Comparison of ENCODE assay signal across 20 cellular contexts in the genomic region with DNA sequence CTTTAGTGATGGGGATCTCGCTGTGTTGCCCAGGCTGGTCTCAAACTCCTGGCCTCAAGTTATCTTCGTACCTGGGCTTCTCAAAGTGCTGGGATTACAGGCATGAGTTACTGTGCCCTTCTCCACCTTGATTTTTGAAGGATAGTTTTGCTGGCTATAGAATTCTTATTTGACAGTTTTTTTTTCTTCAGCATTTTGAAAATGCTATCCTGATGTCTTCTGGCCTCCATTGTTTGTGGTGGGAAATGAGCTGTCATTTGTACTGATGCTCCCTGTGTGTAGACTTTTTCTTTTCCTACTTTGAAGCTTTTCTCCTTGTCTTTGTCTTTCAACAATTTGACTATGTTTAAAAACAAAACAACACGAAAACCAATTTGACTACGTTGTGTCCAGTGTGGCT. TPM values are rescaled to one million over a fixed set of nuclear protein-coding genes. Genes with fewer than 3 reads are reported as not detected.
"Had no signal": no experiment of that assay in that cellular context is flagged by ENCODE, and none has a peak within 500 bp of the region (broad histone marks: within the 10 kb centered on the region; RNA-seq: fewer than 3 reads in every experiment).

No MANE protein-coding gene starts in this region.

- H3K9me3 ChIP-seq: body of pancreas, psoas muscle had no signal

- H3K27me3 Mint-ChIP-seq: activated CD4-positive, alpha-beta T cell treated with anti-CD3 and anti-CD28 coated beads, Interleukin-2, amount 10 ng/mL, durations not matched to agents 7 days and 5 days; activated naive CD8-positive, alpha-beta T cell; central memory CD8-positive, alpha-beta T cell; T-helper 17 cell had no signal

- H3K4me3 ChIP-seq: body of pancreas, coronary artery, heart right ventricle, psoas muscle had no signal

- H3K36me3 ChIP-seq: heart right ventricle had no signal

- H3K27me3 ChIP-seq: body of pancreas, heart right ventricle had no signal

- H3K4me1 ChIP-seq: psoas muscle had no signal

- H3K27ac ChIP-seq: body of pancreas, coronary artery, heart right ventricle, psoas muscle had no signal

- H3K4me3 Mint-ChIP-seq: activated CD4-positive, alpha-beta T cell treated with anti-CD3 and anti-CD28 coated beads, Interleukin-2, amount 10 ng/mL, durations not matched to agents 7 days and 5 days; activated naive CD8-positive, alpha-beta T cell; central memory CD8-positive, alpha-beta T cell; neural crest cell; T-helper 17 cell had no signal

- ATAC-seq: body of pancreas, heart right ventricle, psoas muscle, sciatic nerve, T-helper 17 cell had no signal

- H3K4me1 Mint-ChIP-seq: neural crest cell, T-helper 17 cell had no signal

- DNase-seq: activated CD4-positive, alpha-beta T cell treated with anti-CD3 and anti-CD28 coated beads, Interleukin-2, amount 10 ng/mL, durations not matched to agents 7 days and 5 days; activated CD8-positive, alpha-beta memory T cell treated with anti-CD3 and anti-CD28 coated beads, Interleukin-2, amount 50 U/mL, for 48 hours; activated gamma-delta T cell treated with Interleukin-2 at 50 U/mL for 16 hours; amniotic stem cell; body of pancreas; heart right ventricle; midbrain; psoas muscle; T-helper 17 cell had no signal

- FAIRE-seq: frontal cortex had no signal

- H3K27ac Mint-ChIP-seq: activated CD4-positive, alpha-beta T cell treated with anti-CD3 and anti-CD28 coated beads, Interleukin-2, amount 10 ng/mL, durations not matched to agents 7 days and 5 days; activated naive CD8-positive, alpha-beta T cell; T-helper 17 cell had no signal

RNA-seq across cellular contexts. Expression of gene WDR87, which starts 54.8 kb away (rescaled TPM):
- total RNA-seq: activated CD4-positive, alpha-beta T cell treated with anti-CD3 and anti-CD28 coated beads, Interleukin-2, amount 10 ng/mL, durations not matched to agents 7 days and 5 days; body of pancreas; fibroblast of lung; frontal cortex; lower leg skin; myocyte; neural crest cell; osteocyte; psoas muscle; sciatic nerve; T-helper 17 cell; urinary bladder had no signal
